In the genomic region with DNA sequence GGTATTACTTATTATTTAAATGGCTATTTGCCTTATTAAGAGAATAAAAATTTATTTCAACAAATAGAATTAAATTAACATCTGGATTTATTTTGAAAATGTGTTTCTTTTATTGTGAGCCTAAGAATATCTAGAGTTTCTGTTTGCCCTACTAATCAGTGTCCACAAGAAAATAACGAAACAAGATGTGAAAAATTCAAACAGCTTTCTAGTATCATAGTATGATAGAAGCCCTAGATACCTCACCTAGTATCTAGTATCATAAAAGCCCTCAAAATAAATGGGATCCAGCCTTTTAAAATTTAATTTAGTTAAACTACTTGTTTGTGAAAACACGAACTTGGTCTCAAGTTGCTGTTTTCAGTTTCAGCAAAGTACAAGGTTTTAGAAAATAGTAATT, we compare ENCODE assay signal across 30 cellular contexts.
"Had no signal": no experiment of that assay in that cellular context is flagged by ENCODE, and none has a peak within 500 bp of the region (broad histone marks: within the 10 kb centered on the region; RNA-seq: fewer than 3 reads in every experiment).

No MANE protein-coding gene starts in this region.

- H3K4me1 ChIP-seq: adrenal gland, body of pancreas, breast epithelium had no signal

- FAIRE-seq: astrocyte, TTC549 had no signal

- H3K9me3 ChIP-seq: adrenal gland, body of pancreas, breast epithelium had no signal

- H3K4me3 ChIP-seq: adrenal gland, body of pancreas, breast epithelium had no signal

- H3K36me3 ChIP-seq: adrenal gland, brain microvascular endothelial cell, breast epithelium had no signal

- DNase-seq: activated B cell treated with CpG ODN at 0.5 μM for 24 hours; activated CD4-positive, alpha-beta memory T cell treated with anti-CD3 and anti-CD28 coated beads for 36 hours; activated CD4-positive, alpha-beta T cell treated with anti-CD3 and anti-CD28 coated beads for 4 hours; activated CD4-positive, alpha-beta T cell treated with anti-CD3 and anti-CD28 coated beads, Interleukin-2, amount 10 ng/mL, durations not matched to agents 24 days and 14 days; activated CD4-positive, alpha-beta T cell treated with anti-CD3 and anti-CD28 coated beads, Interleukin-2, amount 50 U/mL, for 1 hour; activated CD4-positive, alpha-beta T cell treated with anti-CD3 and anti-CD28 coated beads, Interleukin-2, amount 50 U/mL, for 4 hours; activated CD4-positive, CD25-positive, alpha-beta regulatory T cell treated with anti-CD3 and anti-CD28 coated beads, Interleukin-2, amount 50 U/mL, for 72 hours; activated CD8-positive, alpha-beta memory T cell treated with anti-CD3 and anti-CD28 coated beads, Interleukin-2, amount 50 U/mL, for 4 hours; activated CD8-positive, alpha-beta T cell treated with anti-CD3 and anti-CD28 coated beads for 36 hours; activated effector memory CD4-positive, alpha-beta T cell treated with anti-CD3 and anti-CD28 coated beads, Interleukin-2, amount 50 U/mL, for 16 hours; activated gamma-delta T cell treated with Interleukin-2 at 50 U/mL for 16 hours; activated naive CD4-positive, alpha-beta T cell; activated naive CD4-positive, alpha-beta T cell treated with anti-CD3 and anti-CD28 coated beads for 36 hours; activated naive CD4-positive, alpha-beta T cell treated with anti-CD3 and anti-CD28 coated beads, Interleukin-2, amount 50 U/mL, for 16 hours; activated naive CD8-positive, alpha-beta T cell treated with anti-CD3 and anti-CD28 coated beads for 36 hours; activated T-cell treated with anti-CD3 and anti-CD28 coated beads for 4 hours; activated T-cell treated with anti-CD3 and anti-CD28 coated beads, Interleukin-2, amount 50 U/mL, for 1 hour; activated T-cell treated with anti-CD3 and anti-CD28 coated beads, Interleukin-2, amount 50 U/mL, for 4 hours; activated T-cell treated with anti-CD3 and anti-CD28 coated beads, Interleukin-2, amount 50 U/mL, for 72 hours; adrenal gland; amniotic stem cell; aorta; body of pancreas; brain microvascular endothelial cell; central memory CD4-positive, alpha-beta T cell; T-helper 9 cell had no signal

- H3K27ac ChIP-seq: adrenal gland, body of pancreas, brain microvascular endothelial cell, breast epithelium, VCaP had no signal

- ATAC-seq: activated CD8-positive, alpha-beta T cell treated with anti-CD3 and anti-CD28 coated beads for 36 hours; activated T-cell treated with anti-CD3 and anti-CD28 coated beads, Interleukin-2, amount 50 U/mL, for 4 hours; activated T-cell treated with anti-CD3 and anti-CD28 coated beads, Interleukin-2, amount 50 U/mL, for 72 hours; body of pancreas had no signal

- H3K27me3 ChIP-seq: adrenal gland, body of pancreas, brain microvascular endothelial cell, breast epithelium had no signal
